In genomic region chr5:77076961-77077820, GRCh38 we compare ENCODE assay signal across 1 cellular context.
A peak's percentile ranks its signal among the peaks of the same experiment; 100 is the strongest.
TF ChIP-seq lines count a peak whose summit lies in the region.

No MANE protein-coding gene starts in this region.

TF ChIP-seq in GM12878, 131 proteins besides CTCF, POLR2A, EP300 and RAD21 (continued from another document):
- TF ChIP-seq RELB (IDR thresholded peaks at IDR 0.05; ENCODE audit: low read depth) (no peak), HDAC6 (IDR thresholded peaks at IDR 0.05; ENCODE audit: unreplicated experiment) (peak; percentile 89)
